18 cellular contexts compared by ENCODE assay signal in the genomic region with DNA sequence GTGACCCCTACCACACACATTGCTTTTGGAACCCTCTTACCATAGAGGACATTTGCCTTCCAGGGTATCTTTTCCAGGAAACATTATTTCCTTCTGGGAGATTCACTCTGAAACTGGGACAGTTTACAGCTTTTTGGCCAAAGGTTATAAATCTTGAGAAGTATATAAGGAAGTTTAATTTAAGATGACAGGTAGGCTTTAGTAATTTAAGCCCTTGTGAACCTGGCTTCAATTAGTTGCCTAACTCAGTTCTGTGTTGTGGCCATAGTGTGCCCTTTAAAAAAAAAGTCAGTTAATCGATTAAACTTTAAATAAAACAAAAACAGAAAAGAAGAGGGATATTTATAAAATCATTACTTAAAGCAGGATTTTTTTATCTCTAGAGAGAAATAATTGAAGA.
"Had no signal": no experiment of that assay in that cellular context is flagged by ENCODE, and none has a peak within 500 bp of the region (broad histone marks: within the 10 kb centered on the region; RNA-seq: fewer than 3 reads in every experiment).

No MANE protein-coding gene starts in this region.

- H3K27me3 ChIP-seq: foreskin keratinocyte, ovary had no signal

- H3K4me3 ChIP-seq: ovary had no signal

- DNase-seq: activated CD4-positive, alpha-beta T cell treated with anti-CD3 and anti-CD28 coated beads, Interleukin-2, amount 10 ng/mL, durations not matched to agents 24 days and 14 days; activated CD4-positive, CD25-positive, alpha-beta regulatory T cell; activated CD8-positive, alpha-beta memory T cell treated with anti-CD3 and anti-CD28 coated beads, Interleukin-2, amount 50 U/mL, for 48 hours; activated naive CD4-positive, alpha-beta T cell; activated naive CD8-positive, alpha-beta T cell treated with anti-CD3 and anti-CD28 coated beads, Interleukin-2, amount 10 ng/mL, durations not matched to agents 7 days and 5 days; anterior cingulate cortex; effector memory CD8-positive, alpha-beta T cell; foreskin keratinocyte; glutamatergic neuron; hypothalamus; mesendoderm; ovary; stimulated activated CD4-positive, alpha-beta T cell treated with anti-CD3 and anti-CD28 coated beads, Interleukin-1b, Interleukin-23, amount 100 ng/mL, for 48 hours; SW 1271 had no signal

- H3K36me3 Mint-ChIP-seq: activated naive CD8-positive, alpha-beta T cell treated with anti-CD3 and anti-CD28 coated beads, Interleukin-2, amount 10 ng/mL, durations not matched to agents 7 days and 5 days had no signal

- H3K36me3 ChIP-seq: ovary had no signal

- H3K4me1 Mint-ChIP-seq: activated CD4-positive, alpha-beta T cell treated with anti-CD3 and anti-CD28 coated beads, Interleukin-2, amount 10 ng/mL, durations not matched to agents 24 days and 14 days; activated naive CD8-positive, alpha-beta T cell treated with anti-CD3 and anti-CD28 coated beads, Interleukin-2, amount 10 ng/mL, durations not matched to agents 7 days and 5 days; neural crest cell had no signal

- H3K9me3 ChIP-seq: ovary had no signal

- H3K27ac Mint-ChIP-seq: activated CD4-positive, alpha-beta T cell treated with anti-CD3 and anti-CD28 coated beads, Interleukin-2, amount 10 ng/mL, durations not matched to agents 24 days and 14 days; activated naive CD8-positive, alpha-beta T cell treated with anti-CD3 and anti-CD28 coated beads, Interleukin-2, amount 10 ng/mL, durations not matched to agents 7 days and 5 days; dendritic cell treated with granulocyte-macrophage colony-stimulating factor and Interleukin-4, amounts not matched to agents 40 ng/mL and 50 ng/mL, for 4 days; effector memory CD8-positive, alpha-beta T cell; T-helper 2 cell treated with Interferon-gamma antibody and Interleukin-4, amounts not matched to agents 5 μg/mL and 100 μg/mL, for 36 hours had no signal

- H3K9me3 Mint-ChIP-seq: activated CD4-positive, alpha-beta T cell treated with anti-CD3 and anti-CD28 coated beads, Interleukin-2, amount 10 ng/mL, durations not matched to agents 24 days and 14 days; activated naive CD8-positive, alpha-beta T cell treated with anti-CD3 and anti-CD28 coated beads, Interleukin-2, amount 10 ng/mL, durations not matched to agents 7 days and 5 days; neural crest cell had no signal

- H3K4me3 Mint-ChIP-seq: activated CD4-positive, alpha-beta T cell treated with anti-CD3 and anti-CD28 coated beads, Interleukin-2, amount 10 ng/mL, durations not matched to agents 24 days and 14 days; activated naive CD8-positive, alpha-beta T cell treated with anti-CD3 and anti-CD28 coated beads, Interleukin-2, amount 10 ng/mL, durations not matched to agents 7 days and 5 days; dendritic cell treated with granulocyte-macrophage colony-stimulating factor and Interleukin-4, amounts not matched to agents 40 ng/mL and 50 ng/mL, for 4 days; effector memory CD8-positive, alpha-beta T cell; neural crest cell; T-helper 2 cell treated with Interferon-gamma antibody and Interleukin-4, amounts not matched to agents 5 μg/mL and 100 μg/mL, for 36 hours had no signal

- H3K27ac ChIP-seq: epithelial cell of prostate, foreskin keratinocyte, ovary had no signal

- H3K27me3 Mint-ChIP-seq: activated CD4-positive, alpha-beta T cell treated with anti-CD3 and anti-CD28 coated beads, Interleukin-2, amount 10 ng/mL, durations not matched to agents 24 days and 14 days; activated naive CD8-positive, alpha-beta T cell treated with anti-CD3 and anti-CD28 coated beads, Interleukin-2, amount 10 ng/mL, durations not matched to agents 7 days and 5 days; dendritic cell treated with granulocyte-macrophage colony-stimulating factor and Interleukin-4, amounts not matched to agents 40 ng/mL and 50 ng/mL, for 4 days; effector memory CD8-positive, alpha-beta T cell had no signal
